23 cellular contexts compared by ENCODE assay signal in the genomic region with DNA sequence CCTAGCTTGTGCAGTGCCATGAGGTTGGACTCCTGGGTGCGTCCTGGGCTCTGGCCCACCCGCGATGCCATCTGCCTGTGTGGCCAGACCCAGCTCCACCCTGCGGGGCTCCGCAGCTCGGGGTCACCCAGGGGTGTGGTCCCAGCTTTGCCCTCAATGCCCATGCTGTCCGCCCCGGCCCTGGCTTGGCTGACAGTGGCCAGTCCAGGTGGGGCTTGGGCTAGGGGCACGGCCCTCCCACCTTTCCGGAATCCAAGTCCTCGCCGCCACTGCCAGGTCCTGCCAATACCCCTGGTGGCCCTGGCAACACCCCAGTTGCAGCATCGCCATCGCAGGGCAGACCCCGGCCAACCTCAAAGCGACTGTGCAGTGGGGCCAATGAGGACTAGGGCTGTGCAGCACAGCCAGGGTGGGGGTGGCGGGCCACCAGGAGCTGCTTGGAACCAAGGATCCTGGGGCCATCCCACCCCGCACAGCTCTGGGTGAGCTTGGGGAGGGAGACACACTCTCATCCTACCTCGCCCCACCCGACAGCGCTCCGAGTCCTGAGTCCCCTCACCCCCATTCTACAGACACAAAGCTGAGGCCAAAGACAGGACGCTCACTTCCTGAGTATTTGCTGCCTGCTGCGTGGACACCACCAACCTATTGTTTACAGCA.
"Had no signal": no experiment of that assay in that cellular context is flagged by ENCODE, and none has a peak within 500 bp of the region (broad histone marks: within the 10 kb centered on the region; RNA-seq: fewer than 3 reads in every experiment).

No MANE protein-coding gene starts in this region.

- ATAC-seq: activated T-cell treated with anti-CD3 and anti-CD28 coated beads, Interleukin-2, amount 50 U/mL, for 4 hours; T-helper 17 cell; WTC11 had no signal

- DNase-seq: activated CD4-positive, alpha-beta memory T cell treated with anti-CD3 and anti-CD28 coated beads for 36 hours; activated CD4-positive, alpha-beta T cell treated with anti-CD3 and anti-CD28 coated beads for 48 hours; activated CD4-positive, CD25-positive, alpha-beta regulatory T cell treated with anti-CD3 and anti-CD28 coated beads, Interleukin-2, amount 50 U/mL, for 72 hours; activated CD8-positive, alpha-beta memory T cell treated with anti-CD3 and anti-CD28 coated beads for 24 hours; activated effector memory CD4-positive, alpha-beta T cell treated with anti-CD3 and anti-CD28 coated beads, Interleukin-2, amount 50 U/mL, for 16 hours; activated naive CD4-positive, alpha-beta T cell treated with anti-CD3 and anti-CD28 coated beads, Interleukin-2, amount 10 ng/mL, durations not matched to agents 7 days and 5 days; activated naive CD8-positive, alpha-beta T cell treated with anti-CD3 and anti-CD28 coated beads for 36 hours; activated T-cell treated with anti-CD3 and anti-CD28 coated beads, Interleukin-2, amount 50 U/mL, for 4 hours; brain microvascular endothelial cell; caudate nucleus; MG63; MV-4-11; NCI-H1092 treated with DMSO at 0.1 percent for 48 hours; NCI-H1417 treated with DMSO at 0.1 percent for 48 hours; NCI-H1694; NCI-H2029; NCI-H2107; NCI-H510A treated with DMSO at 0.1 percent for 48 hours; PC-9; SHP77 treated with DMSO at 0.1 percent for 48 hours; T-helper 17 cell; T-helper 9 cell had no signal

- H3K9me3 ChIP-seq: MG63 had no signal

- H3K27me3 ChIP-seq: brain microvascular endothelial cell, MG63 had no signal

- H3K27ac ChIP-seq: brain microvascular endothelial cell, PC-9 had no signal

- H2AFZ ChIP-seq: PC-9 had no signal

- H3K36me3 ChIP-seq: brain microvascular endothelial cell, MG63 had no signal

- H3K4me3 ChIP-seq: MG63, PC-9 had no signal

- H3K4me2 ChIP-seq: PC-9 had no signal
